ENCODE assay signal across 8 cellular contexts in the genomic region with DNA sequence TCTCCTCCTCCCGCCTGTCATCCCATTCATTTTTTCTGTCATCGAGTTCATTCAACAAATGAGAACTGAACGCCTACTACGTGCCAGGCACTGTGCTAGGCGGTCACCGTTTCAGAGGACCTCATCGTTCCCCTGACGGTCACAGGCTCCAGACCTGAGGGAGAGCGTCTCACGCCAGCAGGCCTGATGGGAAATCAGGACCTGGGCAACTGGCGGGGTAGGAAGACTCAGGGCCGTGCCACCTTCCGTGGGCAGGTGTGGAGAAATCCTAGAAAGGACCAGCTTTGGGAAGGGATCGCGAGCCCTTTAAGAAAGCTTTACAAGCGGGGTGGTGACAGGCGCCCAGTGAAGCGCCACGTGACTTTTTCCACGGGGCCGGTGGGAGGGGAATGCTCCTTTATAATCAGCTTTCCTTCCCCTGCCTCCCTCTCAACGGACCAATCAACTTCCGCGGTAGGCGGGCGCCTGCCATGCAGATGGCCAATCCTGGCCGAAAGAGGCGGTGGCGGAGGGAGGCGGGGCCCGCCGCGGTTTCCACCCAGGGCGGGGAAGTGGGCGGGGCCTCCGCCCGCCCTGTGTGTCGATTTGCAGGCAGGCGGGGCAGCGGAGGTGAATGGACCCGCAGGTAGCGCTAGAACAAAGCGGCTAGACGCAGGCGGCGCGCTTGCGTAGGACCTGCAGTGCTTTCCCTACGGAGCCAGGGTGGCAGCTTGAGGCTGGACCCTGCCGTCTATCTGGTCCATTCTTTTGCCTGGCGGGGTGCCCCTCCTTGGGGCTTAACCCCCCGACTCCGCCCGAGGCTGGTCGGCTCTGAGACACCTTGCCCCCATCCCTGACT. TPM values are rescaled to one million over a fixed set of nuclear protein-coding genes. Genes with fewer than 3 reads are reported as not detected.
A peak's percentile ranks its signal among the peaks of the same experiment; 100 is the strongest.
DNase-seq lines count a peak whose midpoint lies in the region; ATAC-seq and TF ChIP-seq lines count a peak whose summit lies in the region.

No MANE protein-coding gene starts in this region.

- peaks cover 12% of the 10 kb centered on the region for H3K4me1 ChIP-seq in HAP-1

- no peak for TF ChIP-seq CTCF in fibroblast of the aortic adventitia (IDR thresholded peaks at IDR 0.05; ENCODE audit: insufficient read depth, low read length)

- no peaks in the 10 kb centered on the region for H3K27me3 Mint-ChIP-seq in natural killer cell treated with Interleukin-12 subunit alpha and Interleukin-12 subunit beta and Interleukin-15 and Interleukin-18, amount 100 ng/mL, for 72 hours

- H3K4me1 Mint-ChIP-seq in natural killer cell treated with Interleukin-12 subunit alpha and Interleukin-12 subunit beta and Interleukin-15 and Interleukin-18, amount 100 ng/mL, for 72 hours (ENCODE audit: low read depth in 2 of 2), result peaks cover 25 to 29% of the 10 kb centered on the region in 2 donors

- peak overlapping the region; percentile 93 for H3K4me3 Mint-ChIP-seq in natural killer cell treated with Interleukin-12 subunit alpha and Interleukin-12 subunit beta and Interleukin-15 and Interleukin-18, amount 100 ng/mL, for 72 hours

- H3K27me3 ChIP-seq in HAP-1 (ENCODE audit: low read depth) (no peaks in the 10 kb centered on the region), MG63 (no peaks in the 10 kb centered on the region)

- in situ Hi-C loops in G401 (cut with HindIII; ENCODE audit: low sequenced_read_pairs) (no loop called here), HAP-1 (cut with MboI; ENCODE audit: low sequenced_read_pairs) (no loop called here)

- no peaks in the 10 kb centered on the region for H3K9me3 Mint-ChIP-seq in natural killer cell treated with Interleukin-12 subunit alpha and Interleukin-12 subunit beta and Interleukin-15 and Interleukin-18, amount 100 ng/mL, for 72 hours

- peaks cover 26% of the 10 kb centered on the region for H3K36me3 ChIP-seq in HAP-1 (replicated peaks)
- H3K36me3 ChIP-seq in MG63, result peaks cover 17% of the 10 kb centered on the region

- H3K9me3 ChIP-seq in HAP-1 (no peaks in the 10 kb centered on the region), MG63 (no peaks in the 10 kb centered on the region)

- H3K36me3 Mint-ChIP-seq in natural killer cell treated with Interleukin-12 subunit alpha and Interleukin-12 subunit beta and Interleukin-15 and Interleukin-18, amount 100 ng/mL, for 72 hours, result no peaks in the 10 kb centered on the region

- H3K27ac Mint-ChIP-seq in natural killer cell treated with Interleukin-12 subunit alpha and Interleukin-12 subunit beta and Interleukin-15 and Interleukin-18, amount 100 ng/mL, for 72 hours, result peak overlapping the region; percentile 94 to 96

- H3K4me3 ChIP-seq in HAP-1, result peak overlapping the region; percentile 55
- peak overlapping the region; percentile 57 for H3K4me3 ChIP-seq in MG63
- H3K4me3 ChIP-seq in fibroblast of the aortic adventitia (ENCODE audit: low read depth, low read length), result peak overlapping the region; percentile 74

- ATAC-seq in natural killer cell treated with Interleukin-12 subunit alpha and Interleukin-12 subunit beta and Interleukin-15 and Interleukin-18, amount 100 ng/mL, for 72 hours, result peak; percentile 90 to 94

- DNase-seq in G401 (ENCODE audit: low spot score), result peak; percentile 100
- peak; percentile 98 to 100 for DNase-seq in HAP-1 (ENCODE audit: low spot score in 2 of 2)
- peak; percentile 96 for DNase-seq in MG63
- peak; percentile 96 to 99 for DNase-seq in SHP77 (lab: John Stamatoyannopoulos, UW)
- DNase-seq in activated gamma-delta T cell (lab: John Stamatoyannopoulos, UW), result peak; percentile 98
- peak; percentile 98 for DNase-seq in fibroblast of the aortic adventitia (ENCODE audit: low read depth)
- peak; percentile 99 for DNase-seq in natural killer cell treated with Interleukin-12 subunit alpha and Interleukin-12 subunit beta and Interleukin-15 and Interleukin-18, amount 100 ng/mL, for 72 hours (ENCODE audit: low spot score)
- DNase-seq in stimulated activated naive CD4-positive, alpha-beta T cell treated with Interleukin-2 at 50 U/mL for 16 hours (lab: John Stamatoyannopoulos, UW), result peak; percentile 99

RNA-seq across cellular contexts. Expression of a gene that starts 0.8 kb away (rescaled TPM):
- total RNA-seq in G401 (2014; rRNA removed; shearing (Covaris generic)), result 14.6 and 16.8 TPM in 2 replicates
- total RNA-seq in MG63 (2014; rRNA removed; shearing (Covaris generic); ENCODE audit: low replicate concordance), result 2.1 and 9.7 TPM in 2 replicates
- total RNA-seq in fibroblast of the aortic adventitia (ENCODE audit: low replicate concordance), result 2.9 and 12.8 TPM in 2 replicates
- 10 to 100 TPM; 19.4 to 31.0 TPM for total RNA-seq in natural killer cell treated with Interleukin-12 subunit alpha and Interleukin-12 subunit beta and Interleukin-15 and Interleukin-18, amount 100 ng/mL, for 72 hours

Comparison
In these comparisons a context has a peak if more than half of its experiments do, and no peak if none do; other contexts are left out.
1. Peak in every context shown above with its lines: DNase-seq, ATAC-seq and H3K4me3 ChIP-seq.